ENCODE assay signal across 1 cellular context in the genomic region with DNA sequence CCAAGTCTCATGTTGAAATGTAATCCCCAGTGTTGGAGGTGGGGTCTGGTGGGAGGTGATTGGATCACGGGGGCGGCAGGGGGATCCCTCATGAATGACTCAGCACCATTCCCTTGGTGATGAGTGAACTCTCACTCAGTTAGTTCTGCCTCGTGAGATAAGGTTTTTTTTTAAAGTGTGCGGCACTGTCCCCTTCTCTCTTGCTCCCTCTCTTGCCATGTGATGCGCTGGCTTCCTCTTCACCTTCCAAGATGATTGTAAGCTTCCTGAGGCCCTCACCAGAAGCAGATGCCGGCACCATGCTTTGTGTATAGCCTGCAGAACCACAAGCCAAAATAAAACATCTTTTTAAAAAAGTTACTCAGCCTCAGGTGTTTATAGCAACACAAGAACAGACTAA.
TF ChIP-seq lines count a peak whose summit lies in the region.

No MANE protein-coding gene starts in this region.

TF ChIP-seq in K562, 482 proteins besides CTCF, POLR2A, EP300 and RAD21 (continued from another document and continues in another):
- TF ChIP-seq, protein P1, sequence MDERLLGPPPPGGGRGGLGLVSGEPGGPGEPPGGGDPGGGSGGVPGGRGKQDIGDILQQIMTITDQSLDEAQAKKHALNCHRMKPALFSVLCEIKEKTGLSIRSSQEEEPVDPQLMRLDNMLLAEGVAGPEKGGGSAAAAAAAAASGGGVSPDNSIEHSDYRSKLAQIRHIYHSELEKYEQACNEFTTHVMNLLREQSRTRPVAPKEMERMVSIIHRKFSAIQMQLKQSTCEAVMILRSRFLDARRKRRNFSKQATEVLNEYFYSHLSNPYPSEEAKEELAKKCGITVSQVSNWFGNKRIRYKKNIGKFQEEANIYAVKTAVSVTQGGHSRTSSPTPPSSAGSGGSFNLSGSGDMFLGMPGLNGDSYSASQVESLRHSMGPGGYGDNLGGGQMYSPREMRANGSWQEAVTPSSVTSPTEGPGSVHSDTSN (CRISPR knock-in tag; IDR thresholded peaks at IDR 0.05; ENCODE audit: low read depth) = no peak
- TF ChIP-seq, protein P1 (tag; conservative IDR thresholded peaks at IDR 0.05; ENCODE audit: low read depth) = peak; percentile 73
- TF ChIP-seq ZKSCAN8 (CRISPR knock-in tag; IDR thresholded peaks at IDR 0.05) = no peak
- peak; percentile 41; the same call in 1 of the 2 replicates for TF ChIP-seq CREM (IDR thresholded peaks at IDR 0.05; ENCODE audit: low read depth)
- peak; percentile 48; the same call in 1 of the 2 replicates for TF ChIP-seq CC2D1A (IDR thresholded peaks at IDR 0.05)
- TF ChIP-seq NONO (IDR thresholded peaks at IDR 0.05; ENCODE audit: low read depth in 2 of 2, low read length in 1 of 2) = no peak
- TF ChIP-seq EWSR1 (IDR thresholded peaks at IDR 0.05; ENCODE audit: borderline replicate concordance, low read depth, partially characterized antibody) = no peak
- peak; percentile 95 for TF ChIP-seq DPF2 (IDR thresholded peaks at IDR 0.05)
- TF ChIP-seq MYC (IDR thresholded peaks at IDR 0.05; ENCODE audit: low read depth, low read length) = 0 out of 2 replicates have a peak, but pooled peaks have one; percentile 50
- TF ChIP-seq MYC (CRISPR knock-in tag; IDR thresholded peaks at IDR 0.05; ENCODE audit: borderline replicate concordance, low read depth) = no peak
- TF ChIP-seq FUS (optimal IDR thresholded peaks at IDR 0.05; ENCODE audit: low read depth, low read length) = no peak
- peak; percentile 53 for TF ChIP-seq BRD9 (IDR thresholded peaks at IDR 0.05; ENCODE audit: low read depth, partially characterized antibody)
- peak; percentile 61; the same call in 1 of the 2 replicates for TF ChIP-seq L3MBTL2 (IDR thresholded peaks at IDR 0.05)
- TF ChIP-seq CBX3 (IDR thresholded peaks at IDR 0.05; ENCODE audit: borderline replicate concordance in 1 of 2, low read length in 2 of 2) = peak in 1 of 2 experiments; percentile 80; a peak in 1 of 3 replicates
- TF ChIP-seq ETV5 (CRISPR knock-in tag; IDR thresholded peaks at IDR 0.05; ENCODE audit: low read depth) = 0 out of 2 replicates have a peak, but pooled peaks have one; percentile 44
- TF ChIP-seq POLR2H (tag; IDR thresholded peaks at IDR 0.05; ENCODE audit: low read depth) = no peak
- no peak for TF ChIP-seq ASH1L (IDR thresholded peaks at IDR 0.05; ENCODE audit: borderline replicate concordance, low read depth, partially characterized antibody)
- TF ChIP-seq BHLHE40 (IDR thresholded peaks at IDR 0.05; ENCODE audit: low read length) = peak; percentile 60
- TF ChIP-seq, protein P2, sequence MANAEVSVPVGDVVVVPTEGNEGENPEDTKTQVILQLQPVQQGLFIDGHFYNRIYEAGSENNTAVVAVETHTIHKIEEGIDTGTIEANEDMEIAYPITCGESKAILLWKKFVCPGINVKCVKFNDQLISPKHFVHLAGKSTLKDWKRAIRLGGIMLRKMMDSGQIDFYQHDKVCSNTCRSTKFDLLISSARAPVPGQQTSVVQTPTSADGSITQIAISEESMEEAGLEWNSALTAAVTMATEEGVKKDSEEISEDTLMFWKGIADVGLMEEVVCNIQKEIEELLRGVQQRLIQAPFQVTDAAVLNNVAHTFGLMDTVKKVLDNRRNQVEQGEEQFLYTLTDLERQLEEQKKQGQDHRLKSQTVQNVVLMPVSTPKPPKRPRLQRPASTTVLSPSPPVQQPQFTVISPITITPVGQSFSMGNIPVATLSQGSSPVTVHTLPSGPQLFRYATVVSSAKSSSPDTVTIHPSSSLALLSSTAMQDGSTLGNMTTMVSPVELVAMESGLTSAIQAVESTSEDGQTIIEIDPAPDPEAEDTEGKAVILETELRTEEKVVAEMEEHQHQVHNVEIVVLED (CRISPR knock-in tag; IDR thresholded peaks at IDR 0.05) = no peak
- TF ChIP-seq, protein P3, sequence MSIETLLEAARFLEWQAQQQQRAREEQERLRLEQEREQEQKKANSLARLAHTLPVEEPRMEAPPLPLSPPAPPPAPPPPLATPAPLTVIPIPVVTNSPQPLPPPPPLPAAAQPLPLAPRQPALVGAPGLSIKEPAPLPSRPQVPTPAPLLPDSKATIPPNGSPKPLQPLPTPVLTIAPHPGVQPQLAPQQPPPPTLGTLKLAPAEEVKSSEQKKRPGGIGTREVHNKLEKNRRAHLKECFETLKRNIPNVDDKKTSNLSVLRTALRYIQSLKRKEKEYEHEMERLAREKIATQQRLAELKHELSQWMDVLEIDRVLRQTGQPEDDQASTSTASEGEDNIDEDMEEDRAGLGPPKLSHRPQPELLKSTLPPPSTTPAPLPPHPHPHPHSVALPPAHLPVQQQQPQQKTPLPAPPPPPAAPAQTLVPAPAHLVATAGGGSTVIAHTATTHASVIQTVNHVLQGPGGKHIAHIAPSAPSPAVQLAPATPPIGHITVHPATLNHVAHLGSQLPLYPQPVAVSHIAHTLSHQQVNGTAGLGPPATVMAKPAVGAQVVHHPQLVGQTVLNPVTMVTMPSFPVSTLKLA (conservative IDR thresholded peaks at IDR 0.05) = peak; percentile 28 to 61; a peak in 2 of 4 replicates
- TF ChIP-seq ZNF717 (CRISPR knock-in tag; IDR thresholded peaks at IDR 0.05) = no peak
- TF ChIP-seq ZBTB17 (CRISPR knock-in tag; IDR thresholded peaks at IDR 0.05) = peak; percentile 75
- TF ChIP-seq, protein P4, sequence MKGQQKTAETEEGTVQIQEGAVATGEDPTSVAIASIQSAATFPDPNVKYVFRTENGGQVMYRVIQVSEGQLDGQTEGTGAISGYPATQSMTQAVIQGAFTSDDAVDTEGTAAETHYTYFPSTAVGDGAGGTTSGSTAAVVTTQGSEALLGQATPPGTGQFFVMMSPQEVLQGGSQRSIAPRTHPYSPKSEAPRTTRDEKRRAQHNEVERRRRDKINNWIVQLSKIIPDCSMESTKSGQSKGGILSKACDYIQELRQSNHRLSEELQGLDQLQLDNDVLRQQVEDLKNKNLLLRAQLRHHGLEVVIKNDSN (CRISPR knock-in tag; IDR thresholded peaks at IDR 0.05) = peak; percentile 47
- TF ChIP-seq MTA2 (IDR thresholded peaks at IDR 0.05; ENCODE audit: low read depth) = peak; percentile 71
- no peak for TF ChIP-seq ZNF79 (CRISPR knock-in tag; IDR thresholded peaks at IDR 0.05; ENCODE audit: low read depth)
- TF ChIP-seq ZNF316 (IDR thresholded peaks at IDR 0.05) = peak; percentile 97
- peak; percentile 79 for TF ChIP-seq MAFF (IDR thresholded peaks at IDR 0.05; ENCODE audit: low read length)
- peak; percentile 79 for TF ChIP-seq NFE2L1 (tag; IDR thresholded peaks at IDR 0.05; ENCODE audit: borderline replicate concordance, low read depth)
- TF ChIP-seq ZBTB1 (CRISPR knock-in tag; IDR thresholded peaks at IDR 0.05; ENCODE audit: borderline replicate concordance, low read depth) = no peak
- TF ChIP-seq SMARCE1 (IDR thresholded peaks at IDR 0.05) = peak; percentile 89
- TF ChIP-seq FOXK2 (conservative IDR thresholded peaks at IDR 0.05 in 1 of 2, IDR thresholded peaks at IDR 0.05 in 1 of 2; ENCODE audit: low read depth in 2 of 2) = 0 out of 4 replicates have a peak, but pooled peaks of 1 of the 2 experiments have one; percentile 24
- TF ChIP-seq, protein P5, sequence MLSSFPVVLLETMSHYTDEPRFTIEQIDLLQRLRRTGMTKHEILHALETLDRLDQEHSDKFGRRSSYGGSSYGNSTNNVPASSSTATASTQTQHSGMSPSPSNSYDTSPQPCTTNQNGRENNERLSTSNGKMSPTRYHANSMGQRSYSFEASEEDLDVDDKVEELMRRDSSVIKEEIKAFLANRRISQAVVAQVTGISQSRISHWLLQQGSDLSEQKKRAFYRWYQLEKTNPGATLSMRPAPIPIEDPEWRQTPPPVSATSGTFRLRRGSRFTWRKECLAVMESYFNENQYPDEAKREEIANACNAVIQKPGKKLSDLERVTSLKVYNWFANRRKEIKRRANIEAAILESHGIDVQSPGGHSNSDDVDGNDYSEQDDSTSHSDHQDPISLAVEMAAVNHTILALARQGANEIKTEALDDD (IDR thresholded peaks at IDR 0.05) = peak; percentile 71; the same call in 1 of the 2 replicates
- peak; percentile 64; the same call in 1 of the 2 replicates for TF ChIP-seq GATAD2B (IDR thresholded peaks at IDR 0.05; ENCODE audit: borderline replicate concordance)
- peak; percentile 95 for TF ChIP-seq MAFG (tag; conservative IDR thresholded peaks at IDR 0.05)
- TF ChIP-seq, protein P6, sequence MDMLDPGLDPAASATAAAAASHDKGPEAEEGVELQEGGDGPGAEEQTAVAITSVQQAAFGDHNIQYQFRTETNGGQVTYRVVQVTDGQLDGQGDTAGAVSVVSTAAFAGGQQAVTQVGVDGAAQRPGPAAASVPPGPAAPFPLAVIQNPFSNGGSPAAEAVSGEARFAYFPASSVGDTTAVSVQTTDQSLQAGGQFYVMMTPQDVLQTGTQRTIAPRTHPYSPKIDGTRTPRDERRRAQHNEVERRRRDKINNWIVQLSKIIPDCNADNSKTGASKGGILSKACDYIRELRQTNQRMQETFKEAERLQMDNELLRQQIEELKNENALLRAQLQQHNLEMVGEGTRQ (CRISPR knock-in tag; IDR thresholded peaks at IDR 0.05) = peak; percentile 63
- TF ChIP-seq ATF1 (CRISPR knock-in tag; IDR thresholded peaks at IDR 0.05) = no peak
- TF ChIP-seq ATF1 (tag; IDR thresholded peaks at IDR 0.05) = peak; percentile 36; the same call in 1 of the 2 replicates
- TF ChIP-seq RFX1 (IDR thresholded peaks at IDR 0.05) = peak; percentile 29; the same call in 1 of the 2 replicates
- TF ChIP-seq, protein P7, sequence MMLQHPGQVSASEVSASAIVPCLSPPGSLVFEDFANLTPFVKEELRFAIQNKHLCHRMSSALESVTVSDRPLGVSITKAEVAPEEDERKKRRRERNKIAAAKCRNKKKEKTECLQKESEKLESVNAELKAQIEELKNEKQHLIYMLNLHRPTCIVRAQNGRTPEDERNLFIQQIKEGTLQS (IDR thresholded peaks at IDR 0.05) = peak; percentile 81
- TF ChIP-seq, protein P7 (CRISPR knock-in tag; conservative IDR thresholded peaks at IDR 0.05) = no peak
- TF ChIP-seq, protein P8, sequence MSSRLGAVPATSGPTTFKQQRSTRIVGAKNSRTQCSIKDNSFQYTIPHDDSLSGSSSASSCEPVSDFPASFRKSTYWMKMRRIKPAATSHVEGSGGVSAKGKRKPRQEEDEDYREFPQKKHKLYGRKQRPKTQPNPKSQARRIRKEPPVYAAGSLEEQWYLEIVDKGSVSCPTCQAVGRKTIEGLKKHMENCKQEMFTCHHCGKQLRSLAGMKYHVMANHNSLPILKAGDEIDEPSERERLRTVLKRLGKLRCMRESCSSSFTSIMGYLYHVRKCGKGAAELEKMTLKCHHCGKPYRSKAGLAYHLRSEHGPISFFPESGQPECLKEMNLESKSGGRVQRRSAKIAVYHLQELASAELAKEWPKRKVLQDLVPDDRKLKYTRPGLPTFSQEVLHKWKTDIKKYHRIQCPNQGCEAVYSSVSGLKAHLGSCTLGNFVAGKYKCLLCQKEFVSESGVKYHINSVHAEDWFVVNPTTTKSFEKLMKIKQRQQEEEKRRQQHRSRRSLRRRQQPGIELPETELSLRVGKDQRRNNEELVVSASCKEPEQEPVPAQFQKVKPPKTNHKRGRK (tag; IDR thresholded peaks at IDR 0.05) = no peak
- TF ChIP-seq JUND (IDR thresholded peaks at IDR 0.05; ENCODE audit: borderline replicate concordance, low read depth, low read length) = peak; percentile 81; the same call in 1 of the 2 replicates
- peak; percentile 77; the same call in 1 of the 3 replicates for TF ChIP-seq JUND (tag; IDR thresholded peaks at IDR 0.05; ENCODE audit: borderline replicate concordance, low read depth, low read length)
- TF ChIP-seq HDAC2 (IDR thresholded peaks at IDR 0.05) = peak; percentile 27; the same call in 1 of the 2 replicates
- TF ChIP-seq, protein P9, sequence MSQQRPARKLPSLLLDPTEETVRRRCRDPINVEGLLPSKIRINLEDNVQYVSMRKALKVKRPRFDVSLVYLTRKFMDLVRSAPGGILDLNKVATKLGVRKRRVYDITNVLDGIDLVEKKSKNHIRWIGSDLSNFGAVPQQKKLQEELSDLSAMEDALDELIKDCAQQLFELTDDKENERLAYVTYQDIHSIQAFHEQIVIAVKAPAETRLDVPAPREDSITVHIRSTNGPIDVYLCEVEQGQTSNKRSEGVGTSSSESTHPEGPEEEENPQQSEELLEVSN (IDR thresholded peaks at IDR 0.05; ENCODE audit: borderline replicate concordance in 1 of 2, extremely low read depth in 1 of 2, insufficient read depth in 1 of 2, insufficient read length in 1 of 2, low read depth in 1 of 2, low read length in 1 of 2, poor library complexity in 1 of 2, severe bottlenecking in 1 of 2) = peak in 1 of 2 experiments; percentile 16
- TF ChIP-seq, protein P10, sequence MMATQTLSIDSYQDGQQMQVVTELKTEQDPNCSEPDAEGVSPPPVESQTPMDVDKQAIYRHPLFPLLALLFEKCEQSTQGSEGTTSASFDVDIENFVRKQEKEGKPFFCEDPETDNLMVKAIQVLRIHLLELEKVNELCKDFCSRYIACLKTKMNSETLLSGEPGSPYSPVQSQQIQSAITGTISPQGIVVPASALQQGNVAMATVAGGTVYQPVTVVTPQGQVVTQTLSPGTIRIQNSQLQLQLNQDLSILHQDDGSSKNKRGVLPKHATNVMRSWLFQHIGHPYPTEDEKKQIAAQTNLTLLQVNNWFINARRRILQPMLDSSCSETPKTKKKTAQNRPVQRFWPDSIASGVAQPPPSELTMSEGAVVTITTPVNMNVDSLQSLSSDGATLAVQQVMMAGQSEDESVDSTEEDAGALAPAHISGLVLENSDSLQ (IDR thresholded peaks at IDR 0.05) = peak; percentile 25; the same call in 1 of the 2 replicates
- TF ChIP-seq KLF16 (IDR thresholded peaks at IDR 0.05) = 0 out of 2 replicates have a peak, but pooled peaks have one; percentile 13
- peak; percentile 91 for TF ChIP-seq CBFA2T3 (IDR thresholded peaks at IDR 0.05)
- no peak for TF ChIP-seq ZNF217 (CRISPR knock-in tag; IDR thresholded peaks at IDR 0.05)
- 0 out of 2 replicates have a peak, but pooled peaks have one; percentile 15 for TF ChIP-seq STAT5A (IDR thresholded peaks at IDR 0.05; ENCODE audit: borderline replicate concordance, low read length)
- peak in 1 of 2 experiments; percentile 74; a peak in 2 of 4 replicates for TF ChIP-seq KDM1A (IDR thresholded peaks at IDR 0.05)
- TF ChIP-seq SMARCA4 (IDR thresholded peaks at IDR 0.05) = peak; percentile 93
- peak; percentile 59 for TF ChIP-seq RAD51 (IDR thresholded peaks at IDR 0.05; ENCODE audit: borderline replicate concordance, low read depth)
- peak; percentile 99 for TF ChIP-seq TRIM28 (IDR thresholded peaks at IDR 0.05)
- no peak for TF ChIP-seq PTRF (tag; IDR thresholded peaks at IDR 0.05)
- TF ChIP-seq BACH1 (tag; IDR thresholded peaks at IDR 0.05) = peak; percentile 31; the same call in 1 of the 2 replicates
